ENCODE assay signal across 18 cellular contexts in the genomic region with DNA sequence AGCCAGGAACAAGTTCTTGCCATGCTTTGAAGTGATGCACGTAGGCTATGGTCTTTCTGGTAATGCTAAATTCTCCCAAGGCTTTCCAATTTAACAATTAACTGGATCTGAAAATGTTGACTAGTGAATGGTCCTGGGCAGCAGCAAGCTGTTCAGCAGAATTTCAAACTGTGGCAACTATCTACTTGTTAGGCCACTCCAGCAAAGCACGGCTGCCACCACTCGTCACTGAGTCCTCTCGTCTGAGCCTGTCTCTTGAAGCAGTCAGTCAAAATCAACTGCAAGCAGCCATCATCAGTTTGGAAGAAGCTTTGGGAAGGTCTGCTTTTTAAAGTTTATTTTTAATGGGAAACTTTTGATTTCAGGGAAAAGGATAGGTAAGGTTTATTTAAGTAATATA. TPM values are rescaled to one million over a fixed set of nuclear protein-coding genes. Genes with fewer than 3 reads are reported as not detected.
"Had no signal": no experiment of that assay in that cellular context is flagged by ENCODE, and none has a peak within 500 bp of the region (broad histone marks: within the 10 kb centered on the region; RNA-seq: fewer than 3 reads in every experiment).

No MANE protein-coding gene starts in this region.

- H3K9ac ChIP-seq: parathyroid adenoma had no signal

- H3K4me1 ChIP-seq: parathyroid adenoma, uterus had no signal

- FAIRE-seq: astrocyte, frontal cortex had no signal

- H3K9me3 ChIP-seq: colonic mucosa, heart right ventricle, uterus had no signal

- H3K79me2 ChIP-seq: parathyroid adenoma had no signal

- H3K27me3 Mint-ChIP-seq: activated CD4-positive, alpha-beta memory T cell treated with anti-CD3 and anti-CD28 coated beads, Interleukin-2, amount 10 ng/mL, durations not matched to agents 7 days and 5 days; activated CD4-positive, alpha-beta T cell treated with anti-CD3 and anti-CD28 coated beads for 36 hours had no signal

- H3K9me3 Mint-ChIP-seq: activated CD4-positive, alpha-beta memory T cell treated with anti-CD3 and anti-CD28 coated beads, Interleukin-2, amount 10 ng/mL, durations not matched to agents 7 days and 5 days; activated T-helper 1 cell treated with anti-CD3 and anti-CD28 coated beads, Interleukin-12 subunit alpha, Interleukin-12 subunit beta, Interleukin-2, Interleukin-4 antibody, amounts not matched to agents 30 ng/mL and 10 ng/mL and 1 ng/mL, durations not matched to agents 14 hours and 24 hours and 36 hours had no signal

- H3K4me3 ChIP-seq: colonic mucosa, heart right ventricle, uterus had no signal

- H3K27me3 ChIP-seq: colonic mucosa, heart right ventricle, uterus had no signal

- H3K27ac Mint-ChIP-seq: activated CD4-positive, alpha-beta memory T cell treated with anti-CD3 and anti-CD28 coated beads, Interleukin-2, amount 10 ng/mL, durations not matched to agents 7 days and 5 days; activated CD4-positive, alpha-beta T cell treated with anti-CD3 and anti-CD28 coated beads for 36 hours; activated T-helper 1 cell treated with anti-CD3 and anti-CD28 coated beads, Interleukin-12 subunit alpha, Interleukin-12 subunit beta, Interleukin-2, Interleukin-4 antibody, amounts not matched to agents 30 ng/mL and 10 ng/mL and 1 ng/mL, durations not matched to agents 14 hours and 24 hours and 36 hours had no signal

- ATAC-seq: activated CD4-positive, alpha-beta T cell treated with anti-CD3 and anti-CD28 coated beads for 36 hours; heart right ventricle; left lobe of liver had no signal

- H2AFZ ChIP-seq: parathyroid adenoma had no signal

- H3K27ac ChIP-seq: colonic mucosa, heart right ventricle, parathyroid adenoma, uterus, VCaP had no signal

- H3K36me3 ChIP-seq: colonic mucosa, uterus had no signal

- H3K4me3 Mint-ChIP-seq: activated CD4-positive, alpha-beta memory T cell treated with anti-CD3 and anti-CD28 coated beads, Interleukin-2, amount 10 ng/mL, durations not matched to agents 7 days and 5 days; activated CD4-positive, alpha-beta T cell treated with anti-CD3 and anti-CD28 coated beads for 36 hours; activated T-helper 1 cell treated with anti-CD3 and anti-CD28 coated beads, Interleukin-12 subunit alpha, Interleukin-12 subunit beta, Interleukin-2, Interleukin-4 antibody, amounts not matched to agents 30 ng/mL and 10 ng/mL and 1 ng/mL, durations not matched to agents 14 hours and 24 hours and 36 hours had no signal

- DNase-seq: activated CD4-positive, alpha-beta memory T cell treated with anti-CD3 and anti-CD28 coated beads, Interleukin-2, amount 10 ng/mL, durations not matched to agents 7 days and 5 days; activated CD4-positive, alpha-beta T cell treated with anti-CD3 and anti-CD28 coated beads for 36 hours; activated naive CD4-positive, alpha-beta T cell; colonic mucosa; effector CD4-positive, alpha-beta T cell; heart right ventricle; islet precursor cell; mesendoderm; retina; stimulated activated CD4-positive, alpha-beta T cell treated with anti-CD3 and anti-CD28 coated beads, Interleukin-4, amount 100 ng/mL, for 24 hours; uterus had no signal

RNA-seq across cellular contexts. Expression of a gene that starts 16.8 kb away (rescaled TPM):
- total RNA-seq: activated CD4-positive, alpha-beta memory T cell treated with anti-CD3 and anti-CD28 coated beads, Interleukin-2, amount 10 ng/mL, durations not matched to agents 7 days and 5 days; activated CD4-positive, alpha-beta T cell treated with anti-CD3 and anti-CD28 coated beads for 36 hours; activated T-helper 1 cell treated with anti-CD3 and anti-CD28 coated beads, Interleukin-12 subunit alpha, Interleukin-12 subunit beta, Interleukin-2, Interleukin-4 antibody, amounts not matched to agents 30 ng/mL and 10 ng/mL and 1 ng/mL, durations not matched to agents 14 hours and 24 hours and 36 hours; astrocyte; cardiac septum; colonic mucosa; left lobe of liver; uterus had no signal
- polyA plus RNA-seq: heart right ventricle had no signal
